25 cellular contexts compared by ENCODE assay signal in the genomic region with DNA sequence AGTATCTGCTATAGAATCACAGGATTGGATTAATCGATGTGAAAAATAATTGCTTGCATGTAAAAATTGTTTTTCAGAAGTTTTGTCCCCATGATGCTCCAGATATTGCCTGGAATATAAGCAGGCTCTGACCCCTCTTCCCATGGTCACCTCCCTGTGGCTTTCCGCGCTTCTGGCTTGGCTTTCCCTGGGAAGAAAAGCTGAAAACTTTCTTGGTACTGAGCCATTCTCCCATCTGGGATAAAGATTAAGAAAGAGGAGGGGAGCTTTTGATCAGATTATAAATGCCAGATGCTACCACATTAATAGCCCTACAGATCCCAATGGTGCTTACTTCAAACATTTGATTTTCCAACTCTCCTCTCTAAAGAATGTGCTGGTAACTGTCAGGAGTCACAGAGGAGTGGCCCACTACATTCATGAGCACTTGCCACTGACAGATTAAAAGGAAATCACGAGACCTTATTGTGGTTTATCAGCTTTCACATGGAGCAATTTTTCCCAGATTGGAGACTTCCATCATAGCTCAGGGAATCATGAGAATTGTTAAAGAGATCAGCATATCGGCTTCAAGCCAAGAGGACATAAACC. TPM values are rescaled to one million over a fixed set of nuclear protein-coding genes. Genes with fewer than 3 reads are reported as not detected.
DNase-seq lines count a peak whose midpoint lies in the region; ATAC-seq and TF ChIP-seq lines count a peak whose summit lies in the region.
"Had no signal": no experiment of that assay in that cellular context is flagged by ENCODE, and none has a peak within 500 bp of the region (broad histone marks: within the 10 kb centered on the region; RNA-seq: fewer than 3 reads in every experiment).

No MANE protein-coding gene starts in this region.

- peak overlapping the region; percentile 39 to 62 (median 54) for H3K27ac Mint-ChIP-seq in nephron
- H3K27ac Mint-ChIP-seq: activated B cell treated with CpG ODN at 0.5 μM for 24 hours; activated CD4-positive, alpha-beta memory T cell treated with anti-CD3 and anti-CD28 coated beads for 36 hours; nephron progenitor cell; progenitor cell of endocrine pancreas; T-helper 2 cell treated with Interferon-gamma antibody and Interleukin-4, amounts not matched to agents 5 μg/mL and 100 μg/mL, for 36 hours had no signal

- peaks cover 29% of the 10 kb centered on the region for H3K4me1 Mint-ChIP-seq in nephron
- H3K4me1 Mint-ChIP-seq: activated B cell treated with CpG ODN at 0.5 μM for 24 hours, nephron progenitor cell had no signal

- no peak for TF ChIP-seq CTCF in AG10803 (conservative IDR thresholded peaks at IDR 0.05; ENCODE audit: low read length)
- no peak for TF ChIP-seq CTCF in fibroblast of villous mesenchyme (IDR thresholded peaks at IDR 0.05; ENCODE audit: insufficient read depth, low read depth, low read length)
- no peak for TF ChIP-seq CTCF in nephron (IDR thresholded peaks at IDR 0.05; ENCODE audit: unreplicated experiment in 3 of 3)
- TF ChIP-seq CTCF in omental fat pad (IDR thresholded peaks at IDR 0.05): no peak

- H3K4me3 ChIP-seq in AG10803 (ENCODE audit: low read length) (no peak overlapping the region), fibroblast of villous mesenchyme (ENCODE audit: low read depth, low read length) (no peak overlapping the region)
- H3K4me3 ChIP-seq: BLaER1, breast epithelium, GM23248, PC-9, vagina had no signal

- no peaks in the 10 kb centered on the region for H3K36me3 Mint-ChIP-seq in nephron (ENCODE audit: low read depth)
- H3K36me3 Mint-ChIP-seq: activated CD4-positive, alpha-beta memory T cell treated with anti-CD3 and anti-CD28 coated beads for 36 hours had no signal

- no peak for ATAC-seq in omental fat pad (ENCODE audit: low FRiP score)
- ATAC-seq: foreskin keratinocyte had no signal

- DNase-seq in AG10803 (ENCODE audit: low read depth) (peak; percentile 53), NCI-H82 (lab: John Stamatoyannopoulos, UW) (peak; percentile 94), fibroblast of villous mesenchyme (ENCODE audit: low read depth) (peak; percentile 52), DMS114 treated with DMSO at 0.1 percent for 48 hours (lab: John Stamatoyannopoulos, UW; ENCODE audit: unreplicated experiment) (no peak), GM19238 (ENCODE audit: insufficient read length, low spot score) (no peak), omental fat pad (ENCODE audit: low spot score) (no peak), T-helper 9 cell (no peak)
- DNase-seq: activated B cell treated with CpG ODN at 0.5 μM for 24 hours; activated CD4-positive, alpha-beta memory T cell treated with anti-CD3 and anti-CD28 coated beads for 36 hours; activated gamma-delta T cell treated with Interleukin-2 at 50 U/mL for 16 hours; activated T-cell treated with anti-CD3 and anti-CD28 coated beads for 4 hours; Calu3; cortex of kidney; foreskin keratinocyte; GM23248; NCI-H187; nephron progenitor cell; PC-9; stimulated activated CD4-positive, alpha-beta T cell treated with anti-CD3 and anti-CD28 coated beads, Interleukin-12 subunit alpha, Interleukin-12 subunit beta, amount 100 ng/mL, for 4 hours had no signal

- H3K27me3 Mint-ChIP-seq in nephron (ENCODE audit: low read depth): no peaks in the 10 kb centered on the region
- H3K27me3 Mint-ChIP-seq: progenitor cell of endocrine pancreas had no signal

- no peaks in the 10 kb centered on the region for H3K9me3 Mint-ChIP-seq in nephron
- H3K9me3 Mint-ChIP-seq: activated B cell treated with CpG ODN at 0.5 μM for 24 hours; activated CD4-positive, alpha-beta memory T cell treated with anti-CD3 and anti-CD28 coated beads for 36 hours; nephron progenitor cell; T-helper 2 cell treated with Interferon-gamma antibody and Interleukin-4, amounts not matched to agents 5 μg/mL and 100 μg/mL, for 36 hours had no signal

- H3K4me3 Mint-ChIP-seq in nephron: no peak overlapping the region
- H3K4me3 Mint-ChIP-seq: activated B cell treated with CpG ODN at 0.5 μM for 24 hours; activated CD4-positive, alpha-beta memory T cell treated with anti-CD3 and anti-CD28 coated beads for 36 hours; nephron progenitor cell; T-helper 2 cell treated with Interferon-gamma antibody and Interleukin-4, amounts not matched to agents 5 μg/mL and 100 μg/mL, for 36 hours had no signal

RNA-seq across cellular contexts. Expression of a gene that starts 54.4 kb away (rescaled TPM):
- total RNA-seq in fibroblast of villous mesenchyme (13.0 and 16.1 TPM in 2 replicates), omental fat pad (10 to 100 TPM in 3 of 4 donors, 1 to 10 TPM in 1; 9.4 to 32.2 (median 29.4) TPM)

Comparison
In these comparisons a context has a peak if more than half of its experiments do, and no peak if none do; other contexts are left out.
1. DNase-seq: peak in AG10803 (single experiment), NCI-H82 (single experiment) and fibroblast of villous mesenchyme (single experiment); none in DMS114 treated with DMSO at 0.1 percent for 48 hours (single experiment), GM19238 (single experiment), omental fat pad (single experiment) and T-helper 9 cell (single experiment).